Comparison of ENCODE assay signal across 12 cellular contexts in genomic region chr9:95058795-95059386, GRCh38.
A peak's percentile ranks its signal among the peaks of the same experiment; 100 is the strongest.
DNase-seq lines count a peak whose midpoint lies in the region; ATAC-seq, FAIRE-seq and TF ChIP-seq lines count a peak whose summit lies in the region.
"Had no signal": no experiment of that assay in that cellular context is flagged by ENCODE, and none has a peak within 500 bp of the region (broad histone marks: within the 10 kb centered on the region; RNA-seq: fewer than 3 reads in every experiment).

No MANE protein-coding gene starts in this region.

- no peak for TF ChIP-seq POLR2A in Peyer's patch (IDR thresholded peaks at IDR 0.05)

- peaks cover 38% of the 10 kb centered on the region for H3K36me3 ChIP-seq in right atrium auricular region
- H3K36me3 ChIP-seq in esophagus (ENCODE audit: control insufficient read depth in 2 of 2, insufficient read depth in 2 of 2, low read length in 1 of 2): peaks cover 11 to 17% of the 10 kb centered on the region in 2 donors
- peaks cover 0 to 33% (median 10%) of the 10 kb centered on the region in 3 donors for H3K36me3 ChIP-seq in pancreas
- peaks cover 0 to 31% (median 0%) of the 10 kb centered on the region in 3 donors for H3K36me3 ChIP-seq in Peyer's patch

- TF ChIP-seq CTCF in right atrium auricular region (IDR thresholded peaks at IDR 0.05): no peak
- TF ChIP-seq CTCF in pancreas (IDR thresholded peaks at IDR 0.05): no peak
- TF ChIP-seq CTCF in CD4-positive, alpha-beta T cell (IDR thresholded peaks at IDR 0.05): no peak
- no peak for TF ChIP-seq CTCF in Peyer's patch (IDR thresholded peaks at IDR 0.05)

- no peaks in the 10 kb centered on the region for H3K27me3 Mint-ChIP-seq in CD4-positive, alpha-beta T cell
- H3K27me3 Mint-ChIP-seq in stimulated activated naive CD8-positive, alpha-beta T cell treated with anti-CD3 and anti-CD28 coated beads, Interleukin-15, amount 100 ng/mL, for 72 hours: no peaks in the 10 kb centered on the region
- H3K27me3 Mint-ChIP-seq: naive thymus-derived CD4-positive, alpha-beta T cell had no signal

- DNase-seq in right atrium auricular region (ENCODE audit: low spot score) (no peak), Right ventricle myocardium inferior (ENCODE audit: missing footprints) (no peak), pancreas (no peak), HuH-7.5 (ENCODE audit: low spot score) (no peak), Peyer's patch (no peak)
- DNase-seq in CD4-positive, alpha-beta T cell: no peak
- DNase-seq in stimulated activated naive CD8-positive, alpha-beta T cell treated with anti-CD3 and anti-CD28 coated beads, Interleukin-15, amount 100 ng/mL, for 72 hours: no peak
- DNase-seq: activated naive CD4-positive, alpha-beta T cell; naive thymus-derived CD4-positive, alpha-beta T cell; SW 1271 had no signal

- H3K27ac ChIP-seq in right atrium auricular region: peak overlapping the region; percentile 81 to 88
- peak overlapping the region; percentile 80 to 86 for H3K27ac ChIP-seq in esophagus (ENCODE audit: low read depth in 2 of 2, low read length in 1 of 2)
- H3K27ac ChIP-seq in pancreas: peak overlapping the region in 3 of 4 donors; percentile 9 to 70 (median 59)
- H3K27ac ChIP-seq in CD4-positive, alpha-beta T cell (ENCODE audit: low read depth, low read length): no peak overlapping the region
- H3K27ac ChIP-seq in Peyer's patch: peak overlapping the region in 2 of 4 donors; percentile 2 to 81

- POLR2A ChIA-PET in CD4-positive, alpha-beta T cell (lab: Charles Lee): no interaction called here

- H3K9me3 ChIP-seq in right atrium auricular region: no peaks in the 10 kb centered on the region
- no peaks in the 10 kb centered on the region for H3K9me3 ChIP-seq in esophagus (ENCODE audit: control insufficient read depth in 2 of 2, insufficient read depth in 1 of 2, low read depth in 1 of 2, low read length in 1 of 2)
- H3K9me3 ChIP-seq in pancreas: no peaks in the 10 kb centered on the region
- H3K9me3 ChIP-seq in CD4-positive, alpha-beta T cell (ENCODE audit: control insufficient read depth, low read length): no peaks in the 10 kb centered on the region
- H3K9me3 ChIP-seq in Peyer's patch: no peaks in the 10 kb centered on the region

- H3K27me3 ChIP-seq in right atrium auricular region (no peaks in the 10 kb centered on the region), esophagus (ENCODE audit: control insufficient read depth in 1 of 2, insufficient read depth in 2 of 2, low read length in 2 of 2) (no peaks in the 10 kb centered on the region), pancreas (no peaks in the 10 kb centered on the region), Peyer's patch (no peaks in the 10 kb centered on the region)
- H3K27me3 ChIP-seq in CD4-positive, alpha-beta T cell (ENCODE audit: control insufficient read depth, insufficient read depth, low read length): no peaks in the 10 kb centered on the region

- intact Hi-C loops in Right ventricle myocardium inferior (cut with DNase I) (no loop called here), pancreas (cut with DNase I) (no loop called here)
- intact Hi-C loops in CD4-positive, alpha-beta T cell (cut with DNase I, micrococcal nuclease): no loop called here

- CTCF ChIA-PET in CD4-positive, alpha-beta T cell (lab: Charles Lee): no interaction called here

- no peak overlapping the region for H3K4me3 Mint-ChIP-seq in CD4-positive, alpha-beta T cell
- H3K4me3 Mint-ChIP-seq in stimulated activated naive CD8-positive, alpha-beta T cell treated with anti-CD3 and anti-CD28 coated beads, Interleukin-15, amount 100 ng/mL, for 72 hours: no peak overlapping the region
- H3K4me3 Mint-ChIP-seq: naive thymus-derived CD4-positive, alpha-beta T cell; stimulated activated effector memory CD8-positive, alpha-beta T cell treated with anti-CD3 and anti-CD28 coated beads, Interleukin-12 subunit alpha, Interleukin-12 subunit beta, amount 100 ng/mL, for 72 hours had no signal

- no peak for FAIRE-seq in pancreas (lab: Jason Lieb, UNC)

- ATAC-seq in Right ventricle myocardium inferior (no peak), pancreas (peak in 1 of 4 donors; percentile 6)
- ATAC-seq in CD4-positive, alpha-beta T cell (ENCODE audit: poor library complexity): no peak
- no peak for ATAC-seq in stimulated activated naive CD8-positive, alpha-beta T cell treated with anti-CD3 and anti-CD28 coated beads, Interleukin-15, amount 100 ng/mL, for 72 hours
- ATAC-seq: naive thymus-derived CD4-positive, alpha-beta T cell; stimulated activated effector memory CD8-positive, alpha-beta T cell treated with anti-CD3 and anti-CD28 coated beads, Interleukin-12 subunit alpha, Interleukin-12 subunit beta, amount 100 ng/mL, for 72 hours had no signal

- H3K4me3 ChIP-seq in right atrium auricular region: peak overlapping the region in 1 of 2 donors; percentile 14
- H3K4me3 ChIP-seq in esophagus (ENCODE audit: low read depth in 1 of 2, low read length in 2 of 2): peak overlapping the region; percentile 19 to 44
- no peak overlapping the region for H3K4me3 ChIP-seq in pancreas
- H3K4me3 ChIP-seq in Peyer's patch: peak overlapping the region in 1 of 4 donors; percentile 23

- 41 to 45% methylated on average over 7 of the region's 7 CpGs for WGBS in esophagus, 2 donors
- WGBS in pancreas, 2 donors: 52 to 65% methylated on average over 7 of the region's 7 CpGs

- H3K4me1 Mint-ChIP-seq in CD4-positive, alpha-beta T cell (ENCODE audit: low read depth): no peaks in the 10 kb centered on the region
- H3K4me1 Mint-ChIP-seq in stimulated activated naive CD8-positive, alpha-beta T cell treated with anti-CD3 and anti-CD28 coated beads, Interleukin-15, amount 100 ng/mL, for 72 hours: no peaks in the 10 kb centered on the region
- H3K4me1 Mint-ChIP-seq: stimulated activated effector memory CD8-positive, alpha-beta T cell treated with anti-CD3 and anti-CD28 coated beads, Interleukin-12 subunit alpha, Interleukin-12 subunit beta, amount 100 ng/mL, for 72 hours had no signal

- no peaks in the 10 kb centered on the region for H3K9me3 Mint-ChIP-seq in CD4-positive, alpha-beta T cell
- no peaks in the 10 kb centered on the region for H3K9me3 Mint-ChIP-seq in stimulated activated naive CD8-positive, alpha-beta T cell treated with anti-CD3 and anti-CD28 coated beads, Interleukin-15, amount 100 ng/mL, for 72 hours
- H3K9me3 Mint-ChIP-seq: naive thymus-derived CD4-positive, alpha-beta T cell; stimulated activated effector memory CD8-positive, alpha-beta T cell treated with anti-CD3 and anti-CD28 coated beads, Interleukin-12 subunit alpha, Interleukin-12 subunit beta, amount 100 ng/mL, for 72 hours had no signal

- H3K4me1 ChIP-seq in right atrium auricular region: peaks cover 0 to 100% of the 10 kb centered on the region in 2 donors
- H3K4me1 ChIP-seq in esophagus (ENCODE audit: control insufficient read depth in 2 of 2, insufficient read depth in 2 of 2, low read length in 1 of 2): peaks cover 17 to 25% of the 10 kb centered on the region in 2 donors
- peaks cover 63 to 84% (median 78%) of the 10 kb centered on the region in 3 donors for H3K4me1 ChIP-seq in pancreas
- peaks cover 0 to 31% (median 2%) of the 10 kb centered on the region in 4 donors for H3K4me1 ChIP-seq in Peyer's patch

- H3K27ac Mint-ChIP-seq in CD4-positive, alpha-beta T cell: no peak overlapping the region
- no peak overlapping the region for H3K27ac Mint-ChIP-seq in stimulated activated naive CD8-positive, alpha-beta T cell treated with anti-CD3 and anti-CD28 coated beads, Interleukin-15, amount 100 ng/mL, for 72 hours
- H3K27ac Mint-ChIP-seq: naive thymus-derived CD4-positive, alpha-beta T cell; stimulated activated effector memory CD8-positive, alpha-beta T cell treated with anti-CD3 and anti-CD28 coated beads, Interleukin-12 subunit alpha, Interleukin-12 subunit beta, amount 100 ng/mL, for 72 hours had no signal

- no peaks in the 10 kb centered on the region for H3K36me3 Mint-ChIP-seq in CD4-positive, alpha-beta T cell (ENCODE audit: low read depth)

Comparison
In these comparisons a context has a peak if more than half of its experiments do, and no peak if none do; other contexts are left out.
1. H3K4me3 ChIP-seq: peak in esophagus (2 of 2); none in pancreas (0 of 4).